14 cellular contexts compared by ENCODE assay signal in the genomic region with DNA sequence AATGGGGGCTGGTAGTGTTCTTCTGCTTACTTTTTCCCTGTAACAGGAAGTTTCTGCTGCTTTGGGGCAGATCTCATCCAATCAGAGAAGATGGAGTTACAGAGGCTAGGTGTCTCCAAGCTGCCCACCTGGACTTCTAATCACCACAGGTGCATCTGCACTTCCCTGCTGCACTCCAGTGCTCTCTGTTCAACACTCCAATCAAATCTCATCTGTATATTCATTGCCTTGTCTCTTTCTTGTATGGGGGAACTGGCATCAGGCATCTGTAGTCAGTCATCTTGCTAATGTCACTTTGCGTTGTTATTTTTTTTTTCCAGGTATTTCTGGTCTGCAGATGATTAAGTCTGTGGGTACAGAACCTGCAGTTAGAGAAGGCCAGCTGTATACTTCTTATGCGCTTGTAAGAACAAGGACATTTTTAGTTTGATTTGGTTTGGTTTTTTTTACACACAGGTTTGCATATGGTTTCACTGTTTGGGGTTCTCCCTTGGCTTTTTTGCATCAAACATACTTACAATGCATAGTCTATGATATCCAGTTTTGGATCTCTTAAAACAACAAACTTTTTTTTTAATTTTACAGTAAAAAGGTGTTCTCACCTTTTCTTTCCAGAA.
DNase-seq lines count a peak whose midpoint lies in the region; ATAC-seq lines count a peak whose summit lies in the region.
"Had no signal": no experiment of that assay in that cellular context is flagged by ENCODE, and none has a peak within 500 bp of the region (broad histone marks: within the 10 kb centered on the region; RNA-seq: fewer than 3 reads in every experiment).

No MANE protein-coding gene starts in this region.

- DNase-seq in mesenteric fat pad (ENCODE audit: low spot score) (peak; percentile 20), SW 1271 (lab: John Stamatoyannopoulos, UW) (no peak), A172 (ENCODE audit: low spot score) (no peak), Kasumi-1 (lab: John Stamatoyannopoulos, UW) (no peak), NCI-H1105 treated with DMSO at 0.1 percent for 48 hours (lab: John Stamatoyannopoulos, UW) (no peak)
- DNase-seq: CD8-positive, alpha-beta memory T cell; mesendoderm; NCI-H1092; pancreas; trophoblast cell had no signal

- ATAC-seq in GM19351 (IDR thresholded peaks at IDR 0.05; ENCODE audit: unreplicated experiment) (peak; percentile 71), HG02571 (IDR thresholded peaks at IDR 0.05; ENCODE audit: unreplicated experiment) (peak; percentile 86), HG03196 (IDR thresholded peaks at IDR 0.05; ENCODE audit: unreplicated experiment) (peak; percentile 63)
- ATAC-seq: pancreas, Right ventricle myocardium inferior had no signal
